Comparison of ENCODE assay signal across 12 cellular contexts in the genomic region with DNA sequence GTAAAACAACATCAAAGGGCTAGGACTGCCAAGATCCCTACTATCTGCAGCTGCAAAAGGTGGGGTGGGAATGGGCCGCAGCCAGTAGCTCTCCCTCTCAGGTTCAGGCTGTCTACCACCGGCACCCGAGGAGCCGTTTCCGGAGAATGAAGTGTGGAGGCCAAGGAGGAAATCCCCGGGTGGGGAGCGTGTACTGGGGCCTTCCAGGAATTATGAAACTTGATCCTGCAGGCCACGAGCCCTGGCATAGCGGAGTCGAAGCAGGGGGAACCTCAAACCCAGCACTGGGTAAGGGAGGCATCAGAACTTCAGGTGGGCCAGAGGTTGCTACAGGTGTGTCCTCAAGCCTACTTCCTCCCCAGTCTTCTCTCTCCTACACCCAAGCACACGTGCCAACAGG. TPM values are rescaled to one million over a fixed set of nuclear protein-coding genes. Genes with fewer than 3 reads are reported as not detected.
DNase-seq lines count a peak whose midpoint lies in the region; ATAC-seq and TF ChIP-seq lines count a peak whose summit lies in the region.
"Had no signal": no experiment of that assay in that cellular context is flagged by ENCODE, and none has a peak within 500 bp of the region (broad histone marks: within the 10 kb centered on the region; RNA-seq: fewer than 3 reads in every experiment).

No MANE protein-coding gene starts in this region.

- H4K20me1 ChIP-seq in hepatocyte (ENCODE audit: insufficient read depth, poor library complexity, severe bottlenecking) = no peaks in the 10 kb centered on the region

- no peak overlapping the region for H2AFZ ChIP-seq in hepatocyte

- ATAC-seq in sciatic nerve = peak; percentile 67
- no peak for ATAC-seq in GM18502 (IDR thresholded peaks at IDR 0.05; ENCODE audit: poor library complexity, unreplicated experiment)
- ATAC-seq: body of pancreas had no signal

- no peaks in the 10 kb centered on the region for H3K36me3 ChIP-seq in hepatocyte (replicated peaks; ENCODE audit: insufficient read depth, low read depth)
- H3K36me3 ChIP-seq: WERI-Rb-1 had no signal

- no peak for TF ChIP-seq CTCF in hepatocyte (IDR thresholded peaks at IDR 0.05; ENCODE audit: poor library complexity)

- H3K9me2 ChIP-seq in hepatocyte (replicated peaks; ENCODE audit: insufficient read depth) = no peaks in the 10 kb centered on the region

- H3K79me2 ChIP-seq in hepatocyte = peaks cover 24% of the 10 kb centered on the region

- intact Hi-C loops in sciatic nerve (cut with DNase I) = loop anchor here (10.0 kb wide), 1 partner anchor 236 kb away; the partner anchor contains the start of genes BHLHA9 and TRARG1
- intact Hi-C loops in activated T-helper 2 cell treated with anti-CD3 and anti-CD28 coated beads, Interferon-gamma antibody, Interleukin-2, Interleukin-4, amounts not matched to agents 10 μg/mL and 5 μg/mL and 100 μg/mL, durations not matched to agents 14 hours and 24 hours and 36 hours (cut with micrococcal nuclease) = loop anchor here (10.0 kb wide), 1 partner anchor 236 kb away; the partner anchor contains the start of genes BHLHA9 and TRARG1

- 83% methylated on average over 11 of the region's 11 CpGs for WGBS in hepatocyte (ENCODE audit: low lambda C conversion rate, missing lambda C conversion rate)

- H3K27me3 Mint-ChIP-seq in activated T-helper 2 cell treated with anti-CD3 and anti-CD28 coated beads, Interferon-gamma antibody, Interleukin-2, Interleukin-4, amounts not matched to agents 10 μg/mL and 5 μg/mL and 100 μg/mL, durations not matched to agents 14 hours and 24 hours and 36 hours (ENCODE audit: low read depth) = no peaks in the 10 kb centered on the region

- H3K4me3 ChIP-seq in hepatocyte = no peak overlapping the region
- H3K4me3 ChIP-seq: body of pancreas had no signal

- H3K27ac ChIP-seq in cingulate gyrus (ENCODE audit: low read depth, low read length) (peak overlapping the region; percentile 83), hepatocyte (peak overlapping the region; percentile 20)
- H3K27ac ChIP-seq: WERI-Rb-1 had no signal

- H3K4me2 ChIP-seq in hepatocyte = no peak overlapping the region

- no peaks in the 10 kb centered on the region for H3K27me3 ChIP-seq in hepatocyte
- H3K27me3 ChIP-seq: body of pancreas had no signal

- no peaks in the 10 kb centered on the region for H3K9me3 Mint-ChIP-seq in activated T-helper 2 cell treated with anti-CD3 and anti-CD28 coated beads, Interferon-gamma antibody, Interleukin-2, Interleukin-4, amounts not matched to agents 10 μg/mL and 5 μg/mL and 100 μg/mL, durations not matched to agents 14 hours and 24 hours and 36 hours

- no peaks in the 10 kb centered on the region for H3K9me3 ChIP-seq in hepatocyte (ENCODE audit: low read depth)
- H3K9me3 ChIP-seq: body of pancreas had no signal

- no peak overlapping the region for H3K27ac Mint-ChIP-seq in activated T-helper 2 cell treated with anti-CD3 and anti-CD28 coated beads, Interferon-gamma antibody, Interleukin-2, Interleukin-4, amounts not matched to agents 10 μg/mL and 5 μg/mL and 100 μg/mL, durations not matched to agents 14 hours and 24 hours and 36 hours

- H3K4me1 Mint-ChIP-seq in activated T-helper 2 cell treated with anti-CD3 and anti-CD28 coated beads, Interferon-gamma antibody, Interleukin-2, Interleukin-4, amounts not matched to agents 10 μg/mL and 5 μg/mL and 100 μg/mL, durations not matched to agents 14 hours and 24 hours and 36 hours (ENCODE audit: low read depth) = peaks cover 20% of the 10 kb centered on the region

- H3K4me1 ChIP-seq in hepatocyte (ENCODE audit: insufficient read depth) = peaks cover 8% of the 10 kb centered on the region

- DNase-seq in GM03348 (ENCODE audit: low spot score) (peak; percentile 31), hepatocyte (ENCODE audit: low spot score) (no peak), sciatic nerve (ENCODE audit: low spot score) (peak; percentile 76), NCI-H446 treated with DMSO at 0.1 percent for 48 hours (lab: John Stamatoyannopoulos, UW) (no peak), cerebellar cortex (ENCODE audit: low spot score) (no peak)
- no peak for DNase-seq in activated T-helper 2 cell treated with anti-CD3 and anti-CD28 coated beads, Interferon-gamma antibody, Interleukin-2, Interleukin-4, amounts not matched to agents 10 μg/mL and 5 μg/mL and 100 μg/mL, durations not matched to agents 14 hours and 24 hours and 36 hours (ENCODE audit: low spot score)
- DNase-seq: body of pancreas; DMS153; stimulated activated CD4-positive, alpha-beta T cell treated with anti-CD3 and anti-CD28 coated beads, Interleukin-15, amount 100 ng/mL, for 24 hours had no signal

- peaks cover 29% of the 10 kb centered on the region for H3K36me3 Mint-ChIP-seq in activated T-helper 2 cell treated with anti-CD3 and anti-CD28 coated beads, Interferon-gamma antibody, Interleukin-2, Interleukin-4, amounts not matched to agents 10 μg/mL and 5 μg/mL and 100 μg/mL, durations not matched to agents 14 hours and 24 hours and 36 hours (ENCODE audit: low read depth)

- no peak overlapping the region for H3K4me3 Mint-ChIP-seq in activated T-helper 2 cell treated with anti-CD3 and anti-CD28 coated beads, Interferon-gamma antibody, Interleukin-2, Interleukin-4, amounts not matched to agents 10 μg/mL and 5 μg/mL and 100 μg/mL, durations not matched to agents 14 hours and 24 hours and 36 hours (ENCODE audit: low read depth)

RNA-seq across cellular contexts. Expression of gene INPP5K, which starts 5.1 kb away (rescaled TPM):
- 34.7 and 48.4 TPM in 2 replicates for total RNA-seq in hepatocyte
- polyA plus RNA-seq in hepatocyte = 33.5 and 40.4 TPM in 2 replicates
- total RNA-seq in sciatic nerve = 46.5 TPM
- total RNA-seq in activated T-helper 2 cell treated with anti-CD3 and anti-CD28 coated beads, Interferon-gamma antibody, Interleukin-2, Interleukin-4, amounts not matched to agents 10 μg/mL and 5 μg/mL and 100 μg/mL, durations not matched to agents 14 hours and 24 hours and 36 hours = 26.2 and 31.0 TPM in 2 replicates

RNA-seq across cellular contexts. Expression of gene MYO1C, which starts 18.8 kb away (rescaled TPM):
- 74.4 and 76.8 TPM in 2 replicates for total RNA-seq in hepatocyte
- 85.3 and 92.3 TPM in 2 replicates for polyA plus RNA-seq in hepatocyte
- 326 TPM for total RNA-seq in sciatic nerve
- 54.3 and 55.1 TPM in 2 replicates for total RNA-seq in activated T-helper 2 cell treated with anti-CD3 and anti-CD28 coated beads, Interferon-gamma antibody, Interleukin-2, Interleukin-4, amounts not matched to agents 10 μg/mL and 5 μg/mL and 100 μg/mL, durations not matched to agents 14 hours and 24 hours and 36 hours

RNA-seq across cellular contexts. Expression of gene PITPNA, which starts 51.3 kb away (rescaled TPM):
- total RNA-seq in hepatocyte = 25.4 and 26.8 TPM in 2 replicates
- 55.0 and 58.0 TPM in 2 replicates for polyA plus RNA-seq in hepatocyte
- 83.6 TPM for total RNA-seq in sciatic nerve
- 70.8 and 71.6 TPM in 2 replicates for total RNA-seq in activated T-helper 2 cell treated with anti-CD3 and anti-CD28 coated beads, Interferon-gamma antibody, Interleukin-2, Interleukin-4, amounts not matched to agents 10 μg/mL and 5 μg/mL and 100 μg/mL, durations not matched to agents 14 hours and 24 hours and 36 hours

RNA-seq across cellular contexts. Expression of gene CRK, which starts 55.3 kb away (rescaled TPM):
- total RNA-seq in hepatocyte (66.7 and 72.1 TPM in 2 replicates), sciatic nerve (59.6 TPM)
- 66.5 and 69.2 TPM in 2 replicates for polyA plus RNA-seq in hepatocyte
- total RNA-seq in activated T-helper 2 cell treated with anti-CD3 and anti-CD28 coated beads, Interferon-gamma antibody, Interleukin-2, Interleukin-4, amounts not matched to agents 10 μg/mL and 5 μg/mL and 100 μg/mL, durations not matched to agents 14 hours and 24 hours and 36 hours = 22.2 and 22.6 TPM in 2 replicates

Comparison
In these comparisons a context has a peak if more than half of its experiments do, and no peak if none do; other contexts are left out.
1. DNase-seq: peak in GM03348 (single experiment) and sciatic nerve (single experiment); none in hepatocyte (single experiment), NCI-H446 treated with DMSO at 0.1 percent for 48 hours (single experiment), cerebellar cortex (single experiment) and activated T-helper 2 cell treated with anti-CD3 and anti-CD28 coated beads, Interferon-gamma antibody, Interleukin-2, Interleukin-4, amounts not matched to agents 10 μg/mL and 5 μg/mL and 100 μg/mL, durations not matched to agents 14 hours and 24 hours and 36 hours (single experiment).